In genomic region chr7:82572195-82572880, GRCh38 we compare ENCODE assay signal across 8 cellular contexts.
DNase-seq lines count a peak whose midpoint lies in the region; ATAC-seq and TF ChIP-seq lines count a peak whose summit lies in the region.

No MANE protein-coding gene starts in this region.

- H3K4me3 ChIP-seq in choroid plexus epithelial cell (ENCODE audit: low read depth, low read length), result peak overlapping the region; percentile 20

- ATAC-seq in GM19025 (IDR thresholded peaks at IDR 0.05; ENCODE audit: low read depth, unreplicated experiment) (peak; percentile 83), HG03175 (IDR thresholded peaks at IDR 0.05; ENCODE audit: unreplicated experiment) (peak; percentile 89), left lobe of liver (peak; percentile 99)

- peak; percentile 97 for TF ChIP-seq CTCF in choroid plexus epithelial cell (conservative IDR thresholded peaks at IDR 0.05; ENCODE audit: low read depth, low read length)

- DNase-seq in AML-193 (lab: John Stamatoyannopoulos, UW) (peak; percentile 66 to 75), NCI-H2227 (lab: John Stamatoyannopoulos, UW; ENCODE audit: unreplicated experiment) (peak; percentile 96), choroid plexus epithelial cell (ENCODE audit: low read depth) (peak; percentile 92), left lobe of liver (ENCODE audit: low spot score) (peak; percentile 77)
- peak; percentile 6 for DNase-seq in activated CD4-positive, CD25-positive, alpha-beta regulatory T cell treated with anti-CD3 and anti-CD28 coated beads, Interleukin-2, amount 50 U/mL, for 16 hours (ENCODE audit: low read depth, low spot score)
- peak; percentile 36 to 49 for DNase-seq in stimulated activated CD4-positive, alpha-beta T cell treated with anti-CD3 and anti-CD28 coated beads, Interleukin-4, amount 100 ng/mL, for 4 hours

Comparison
In these comparisons a context has a peak if more than half of its experiments do, and no peak if none do; other contexts are left out.
1. Peak in every context shown above with its lines: DNase-seq, ATAC-seq and H3K4me3 ChIP-seq.
2. DNase-seq: peak in every context shown above with its lines; median percentile 96 in NCI-H2227; 92 in choroid plexus epithelial cell; 77 in left lobe of liver; 70 in AML-193; 42 in stimulated activated CD4-positive, alpha-beta T cell treated with anti-CD3 and anti-CD28 coated beads, Interleukin-4, amount 100 ng/mL, for 4 hours; 6 in activated CD4-positive, CD25-positive, alpha-beta regulatory T cell treated with anti-CD3 and anti-CD28 coated beads, Interleukin-2, amount 50 U/mL, for 16 hours.